21 cellular contexts compared by ENCODE assay signal in genomic region chr15:39434751-39435238, GRCh38.
A peak's percentile ranks its signal among the peaks of the same experiment; 100 is the strongest.
DNase-seq lines count a peak whose midpoint lies in the region; ATAC-seq and TF ChIP-seq lines count a peak whose summit lies in the region.
"Had no signal": no experiment of that assay in that cellular context is flagged by ENCODE, and none has a peak within 500 bp of the region (broad histone marks: within the 10 kb centered on the region; RNA-seq: fewer than 3 reads in every experiment).

No MANE protein-coding gene starts in this region.

- peak overlapping the region; percentile 8 for H3K4me3 Mint-ChIP-seq in nephron progenitor cell
- H3K4me3 Mint-ChIP-seq: B cell, neural crest cell had no signal

- no peak for TF ChIP-seq POLR2A in heart left ventricle (IDR thresholded peaks at IDR 0.05)

- H3K4me2 ChIP-seq in BLaER1, result peak overlapping the region; percentile 4; the same call in 1 of the 2 replicates
- no peak overlapping the region for H3K4me2 ChIP-seq in hepatocyte

- intact Hi-C loops in heart left ventricle (cut with DNase I), result loop anchor here in 6 of 10 donors (5.0 to 10.0 kb wide), 8 partner anchors 50 to 260 kb away; partner anchors contain the start of gene THBS1 (in 1 of the 6)

- peak in 2 of 4 donors; percentile 13 to 15 for ATAC-seq in heart left ventricle

- H3K9me3 ChIP-seq in BLaER1, result no peaks in the 10 kb centered on the region
- H3K9me3 ChIP-seq in heart left ventricle, result no peaks in the 10 kb centered on the region
- no peaks in the 10 kb centered on the region for H3K9me3 ChIP-seq in hepatocyte (ENCODE audit: low read depth)
- H3K9me3 ChIP-seq: SJCRH30 had no signal

- no peaks in the 10 kb centered on the region for H3K79me2 ChIP-seq in hepatocyte

- H2AFZ ChIP-seq in hepatocyte, result no peak overlapping the region

- peaks cover 3% of the 10 kb centered on the region for H3K9me3 Mint-ChIP-seq in nephron progenitor cell

- DNase-seq in SW480 (ENCODE audit: low spot score) (peak; percentile 21), heart left ventricle (peak in 4 of 5 donors; percentile 38 to 60 (median 48)), nephron progenitor cell (peak; percentile 43), NCI-H226 (no peak), NCI-H748 treated with DMSO at 0.1 percent for 48 hours (lab: John Stamatoyannopoulos, UW) (no peak), EL (no peak), hepatocyte (ENCODE audit: low spot score) (no peak)
- DNase-seq: activated effector memory CD4-positive, alpha-beta T cell treated with Interleukin-2 at 50 U/mL for 16 hours; amniotic stem cell; caudate nucleus; foreskin melanocyte; mesendoderm; MV-4-11; NCI-H187; NCI-H774; SJCRH30; stimulated activated CD4-positive, alpha-beta T cell treated with anti-CD3 and anti-CD28 coated beads, Interleukin-12 subunit alpha, Interleukin-12 subunit beta, amount 100 ng/mL, for 4 hours had no signal

- H3K27me3 ChIP-seq in BLaER1 (no peaks in the 10 kb centered on the region), heart left ventricle (no peaks in the 10 kb centered on the region), hepatocyte (no peaks in the 10 kb centered on the region)
- H3K27me3 ChIP-seq: SJCRH30 had no signal

- 41 to 59% (median 52%) methylated on average over 5 of the region's 5 CpGs for WGBS in heart left ventricle, 4 donors
- WGBS in hepatocyte (ENCODE audit: low lambda C conversion rate, missing lambda C conversion rate), result 46% methylated on average over 5 of the region's 5 CpGs

- H4K20me1 ChIP-seq in BLaER1 (no peaks in the 10 kb centered on the region), hepatocyte (ENCODE audit: insufficient read depth, poor library complexity, severe bottlenecking) (no peaks in the 10 kb centered on the region)

- peaks cover 3% of the 10 kb centered on the region for H3K27me3 Mint-ChIP-seq in nephron progenitor cell (ENCODE audit: low read depth, poor library complexity)

- peak overlapping the region; percentile 96 for H3K27ac Mint-ChIP-seq in nephron progenitor cell
- H3K27ac Mint-ChIP-seq: B cell had no signal

- no peaks in the 10 kb centered on the region for H3K36me3 Mint-ChIP-seq in nephron progenitor cell (ENCODE audit: low read depth)

- H3K4me3 ChIP-seq in BLaER1 (no peak overlapping the region), heart left ventricle (no peak overlapping the region), hepatocyte (no peak overlapping the region)
- H3K4me3 ChIP-seq: SJCRH30 had no signal

- TF ChIP-seq CTCF in heart left ventricle (IDR thresholded peaks at IDR 0.05), result no peak
- no peak for TF ChIP-seq CTCF in nephron progenitor cell (IDR thresholded peaks at IDR 0.05)
- TF ChIP-seq CTCF in hepatocyte (IDR thresholded peaks at IDR 0.05; ENCODE audit: poor library complexity), result no peak

- H3K4me1 Mint-ChIP-seq in nephron progenitor cell, result peaks cover 82% of the 10 kb centered on the region
- H3K4me1 Mint-ChIP-seq: B cell had no signal

- peaks cover 24% of the 10 kb centered on the region for H3K4me1 ChIP-seq in BLaER1
- peaks cover 2 to 82% (median 44%) of the 10 kb centered on the region in 12 donors for H3K4me1 ChIP-seq in heart left ventricle
- H3K4me1 ChIP-seq in hepatocyte (ENCODE audit: insufficient read depth), result peaks cover 8% of the 10 kb centered on the region

- no peak overlapping the region for H3K9ac ChIP-seq in BLaER1

- H3K36me3 ChIP-seq in BLaER1 (no peaks in the 10 kb centered on the region), heart left ventricle (no peaks in the 10 kb centered on the region), hepatocyte (replicated peaks; ENCODE audit: insufficient read depth, low read depth) (no peaks in the 10 kb centered on the region)
- H3K36me3 ChIP-seq: SJCRH30 had no signal

- H3K27ac ChIP-seq in BLaER1, result no peak overlapping the region
- H3K27ac ChIP-seq in heart left ventricle, result peak overlapping the region in 11 of 12 donors; percentile 2 to 75 (median 47)
- H3K27ac ChIP-seq in hepatocyte, result no peak overlapping the region
- H3K27ac ChIP-seq: SJCRH30, VCaP had no signal

- H3K9me2 ChIP-seq in hepatocyte (replicated peaks; ENCODE audit: insufficient read depth), result no peaks in the 10 kb centered on the region

Comparison
In these comparisons a context has a peak if more than half of its experiments do, and no peak if none do; other contexts are left out.
1. H3K27ac ChIP-seq: peak in heart left ventricle (11 of 12); none in BLaER1 (single experiment) and hepatocyte (single experiment).
2. DNase-seq: peak in SW480 (single experiment), heart left ventricle (4 of 5) and nephron progenitor cell (single experiment); none in NCI-H226 (single experiment), NCI-H748 treated with DMSO at 0.1 percent for 48 hours (single experiment), EL (single experiment) and hepatocyte (single experiment).